1 cellular context compared by ENCODE assay signal in the genomic region with DNA sequence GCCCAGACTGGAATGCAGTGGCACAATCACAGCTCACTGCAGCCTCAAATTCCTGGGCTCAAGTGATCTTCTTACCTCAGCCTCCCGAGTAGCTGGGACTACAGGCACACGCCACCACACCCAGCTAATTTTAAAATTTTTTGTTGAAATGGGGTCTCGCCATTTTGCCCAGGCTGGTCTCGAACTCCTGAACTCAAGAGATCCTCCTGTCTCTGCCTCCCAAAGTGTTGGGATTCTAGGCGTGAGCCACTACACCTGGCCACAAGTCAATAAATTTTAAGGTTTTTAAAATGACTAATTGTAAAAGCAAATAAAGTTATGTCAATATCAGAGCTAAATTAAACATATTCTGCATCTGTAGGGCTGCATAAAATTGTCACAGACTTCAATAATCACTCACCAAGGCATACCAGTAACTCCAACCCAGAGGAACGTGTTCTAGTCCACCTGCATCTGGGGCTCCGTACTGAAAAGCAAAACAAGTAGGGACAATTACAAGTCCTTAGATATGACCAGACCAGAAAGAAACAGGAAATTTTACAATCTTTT.
TF ChIP-seq lines count a peak whose summit lies in the region.

No MANE protein-coding gene starts in this region.

TF ChIP-seq in SK-N-SH treated with all-trans-retinoic acid at 6 μM for 48 hours, 23 proteins besides CTCF, POLR2A, EP300 and RAD21 (continued from another document):
- no peak for TF ChIP-seq CSRNP3 (CRISPR knock-in tag; IDR thresholded peaks at IDR 0.05)
- no peak for TF ChIP-seq ISL1 (CRISPR knock-in tag; IDR thresholded peaks at IDR 0.05)
- no peak for TF ChIP-seq ZC3H10 (CRISPR knock-in tag; IDR thresholded peaks at IDR 0.05)
- TF ChIP-seq CSDC2 (CRISPR knock-in tag; IDR thresholded peaks at IDR 0.05) = no peak
- TF ChIP-seq ZNF565 (CRISPR knock-in tag; conservative IDR thresholded peaks at IDR 0.05; ENCODE audit: low read depth) = no peak
- no peak for TF ChIP-seq BACH2 (CRISPR knock-in tag; IDR thresholded peaks at IDR 0.05; ENCODE audit: borderline replicate concordance)
- no peak for TF ChIP-seq PPARA (CRISPR knock-in tag; IDR thresholded peaks at IDR 0.05; ENCODE audit: borderline replicate concordance)
- TF ChIP-seq OSR1 (CRISPR knock-in tag; IDR thresholded peaks at IDR 0.05) = no peak
